In the genomic region with DNA sequence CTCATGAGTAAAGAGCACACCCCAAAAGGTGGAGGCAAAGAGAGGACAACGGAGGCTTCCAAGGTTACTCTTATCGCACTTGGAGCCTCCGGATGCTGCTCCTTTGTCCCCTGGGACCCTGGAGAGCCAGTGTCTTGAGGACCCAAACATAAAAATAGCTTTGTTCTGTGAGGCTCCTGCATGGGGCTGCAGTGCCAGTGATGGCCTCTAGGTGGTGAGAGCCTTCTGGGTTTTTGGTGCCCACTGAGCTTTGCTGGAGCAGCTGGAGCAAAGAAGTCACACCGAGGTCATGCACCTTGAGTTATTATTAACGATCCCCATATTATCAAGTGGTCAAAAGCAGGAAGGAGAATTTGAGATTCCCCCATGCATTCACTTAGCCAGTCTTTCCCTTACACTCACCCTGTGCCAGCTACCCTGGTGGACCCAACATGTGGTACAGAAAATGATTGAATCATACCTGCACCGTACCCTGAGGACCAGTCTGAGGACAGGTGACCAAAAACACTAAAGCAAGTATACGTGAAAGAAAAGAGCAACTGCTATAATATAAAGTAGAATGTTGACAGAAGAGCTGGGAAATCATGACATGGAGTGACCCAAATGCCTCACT, we compare ENCODE assay signal across 8 cellular contexts. TPM values are rescaled to one million over a fixed set of nuclear protein-coding genes. Genes with fewer than 3 reads are reported as not detected.
DNase-seq lines count a peak whose midpoint lies in the region; ATAC-seq and TF ChIP-seq lines count a peak whose summit lies in the region.

No MANE protein-coding gene starts in this region.

- POLR2A ChIA-PET in activated CD8-positive, alpha-beta T cell treated with anti-CD3 and anti-CD28 coated beads for 36 hours (lab: Charles Lee): interaction anchor here (0.8 to 1.4 kb wide), 3 partner anchors 103 to 240 kb away, joined by 3 to 5 read pairs (median 4); no protein-coding TSS in a partner anchor

- no peaks in the 10 kb centered on the region for H3K4me1 Mint-ChIP-seq in T-helper 2 cell treated with Interferon-gamma antibody and Interleukin-4, amounts not matched to agents 5 μg/mL and 100 μg/mL, for 36 hours (ENCODE audit: low read depth)
- H3K4me1 Mint-ChIP-seq in activated CD8-positive, alpha-beta T cell treated with anti-CD3 and anti-CD28 coated beads for 36 hours (ENCODE audit: low read depth): no peaks in the 10 kb centered on the region

- intact Hi-C loops in activated CD8-positive, alpha-beta T cell treated with anti-CD3 and anti-CD28 coated beads for 36 hours (cut with micrococcal nuclease): no loop called here

- H3K4me3 Mint-ChIP-seq in T-helper 2 cell treated with Interferon-gamma antibody and Interleukin-4, amounts not matched to agents 5 μg/mL and 100 μg/mL, for 36 hours: no peak overlapping the region
- H3K4me3 Mint-ChIP-seq in activated CD8-positive, alpha-beta T cell treated with anti-CD3 and anti-CD28 coated beads for 36 hours: no peak overlapping the region

- peaks cover 70% of the 10 kb centered on the region for H3K9me3 Mint-ChIP-seq in T-helper 2 cell treated with Interferon-gamma antibody and Interleukin-4, amounts not matched to agents 5 μg/mL and 100 μg/mL, for 36 hours
- H3K9me3 Mint-ChIP-seq in activated CD8-positive, alpha-beta T cell treated with anti-CD3 and anti-CD28 coated beads for 36 hours: peaks cover 10% of the 10 kb centered on the region

- DNase-seq in T-helper 2 cell (peak in 4 of 5 experiments; percentile 5 to 17 (median 8)), foreskin keratinocyte (no peak), epidermal melanocyte (ENCODE audit: insufficient read length, low spot score) (no peak), NCI-H524 treated with DMSO at 0.1 percent for 48 hours (lab: John Stamatoyannopoulos, UW) (no peak), GDM1 (lab: John Stamatoyannopoulos, UW) (no peak)
- DNase-seq in T-helper 2 cell treated with Interferon-gamma antibody and Interleukin-4, amounts not matched to agents 5 μg/mL and 100 μg/mL, for 36 hours (ENCODE audit: low spot score): no peak
- DNase-seq in activated CD8-positive, alpha-beta T cell treated with anti-CD3 and anti-CD28 coated beads for 36 hours: peak; percentile 70
- DNase-seq in stimulated activated CD4-positive, alpha-beta T cell treated with anti-CD3 and anti-CD28 coated beads, Interleukin-12 subunit alpha, Interleukin-12 subunit beta, amount 100 ng/mL, for 24 hours (ENCODE audit: low read depth in 2 of 2): peak; percentile 14 to 16

- H3K4me1 ChIP-seq in foreskin keratinocyte: no peaks in the 10 kb centered on the region

- no peak for ATAC-seq in activated CD8-positive, alpha-beta T cell treated with anti-CD3 and anti-CD28 coated beads for 36 hours
- ATAC-seq in foreskin keratinocyte: no peak

- H3K27me3 ChIP-seq in foreskin keratinocyte: no peaks in the 10 kb centered on the region

- peaks cover 1% of the 10 kb centered on the region for H3K36me3 Mint-ChIP-seq in T-helper 2 cell treated with Interferon-gamma antibody and Interleukin-4, amounts not matched to agents 5 μg/mL and 100 μg/mL, for 36 hours (ENCODE audit: low read depth)
- peaks cover 7% of the 10 kb centered on the region for H3K36me3 Mint-ChIP-seq in activated CD8-positive, alpha-beta T cell treated with anti-CD3 and anti-CD28 coated beads for 36 hours (ENCODE audit: low read depth)

- peak; percentile 91 for TF ChIP-seq CTCF in activated CD8-positive, alpha-beta T cell treated with anti-CD3 and anti-CD28 coated beads for 36 hours (IDR thresholded peaks at IDR 0.05)
- peak; percentile 44 for TF ChIP-seq CTCF in foreskin keratinocyte (conservative IDR thresholded peaks at IDR 0.05)

- H3K27ac ChIP-seq in foreskin keratinocyte: no peak overlapping the region

- no peaks in the 10 kb centered on the region for H3K27me3 Mint-ChIP-seq in T-helper 2 cell treated with Interferon-gamma antibody and Interleukin-4, amounts not matched to agents 5 μg/mL and 100 μg/mL, for 36 hours (ENCODE audit: low read depth)
- no peaks in the 10 kb centered on the region for H3K27me3 Mint-ChIP-seq in activated CD8-positive, alpha-beta T cell treated with anti-CD3 and anti-CD28 coated beads for 36 hours

- CTCF ChIA-PET in activated CD8-positive, alpha-beta T cell treated with anti-CD3 and anti-CD28 coated beads for 36 hours (lab: Charles Lee): interaction anchor here (0.6 to 3.1 kb wide), 29 partner anchors 9 to 567 kb away, joined by 3 to 20 read pairs (median 3); partner anchors contain the start of genes ZNF486 and ZNF90

- H3K27ac Mint-ChIP-seq in T-helper 2 cell treated with Interferon-gamma antibody and Interleukin-4, amounts not matched to agents 5 μg/mL and 100 μg/mL, for 36 hours: no peak overlapping the region
- H3K27ac Mint-ChIP-seq in activated CD8-positive, alpha-beta T cell treated with anti-CD3 and anti-CD28 coated beads for 36 hours: no peak overlapping the region

RNA-seq across cellular contexts. Expression of gene ZNF682, which starts 41.5 kb away (rescaled TPM):
- 10 to 100 TPM in 1 of 2 experiments, 1 to 10 TPM in 1; 8.9 to 12.2 TPM for total RNA-seq in activated CD8-positive, alpha-beta T cell treated with anti-CD3 and anti-CD28 coated beads for 36 hours
- total RNA-seq in foreskin keratinocyte: 2.9 and 3.1 TPM in 2 replicates
- polyA plus RNA-seq in foreskin keratinocyte: 1.9 and 3.5 TPM in 2 replicates

Comparison
In these comparisons a context has a peak if more than half of its experiments do, and no peak if none do; other contexts are left out.
1. DNase-seq: peak in T-helper 2 cell (4 of 5), activated CD8-positive, alpha-beta T cell treated with anti-CD3 and anti-CD28 coated beads for 36 hours (single experiment) and stimulated activated CD4-positive, alpha-beta T cell treated with anti-CD3 and anti-CD28 coated beads, Interleukin-12 subunit alpha, Interleukin-12 subunit beta, amount 100 ng/mL, for 24 hours (2 of 2); none in T-helper 2 cell treated with Interferon-gamma antibody and Interleukin-4, amounts not matched to agents 5 μg/mL and 100 μg/mL, for 36 hours (single experiment), foreskin keratinocyte (0 of 2), epidermal melanocyte (single experiment), NCI-H524 treated with DMSO at 0.1 percent for 48 hours (single experiment) and GDM1 (single experiment).